Comparison of ENCODE assay signal across 1 cellular context in the genomic region with DNA sequence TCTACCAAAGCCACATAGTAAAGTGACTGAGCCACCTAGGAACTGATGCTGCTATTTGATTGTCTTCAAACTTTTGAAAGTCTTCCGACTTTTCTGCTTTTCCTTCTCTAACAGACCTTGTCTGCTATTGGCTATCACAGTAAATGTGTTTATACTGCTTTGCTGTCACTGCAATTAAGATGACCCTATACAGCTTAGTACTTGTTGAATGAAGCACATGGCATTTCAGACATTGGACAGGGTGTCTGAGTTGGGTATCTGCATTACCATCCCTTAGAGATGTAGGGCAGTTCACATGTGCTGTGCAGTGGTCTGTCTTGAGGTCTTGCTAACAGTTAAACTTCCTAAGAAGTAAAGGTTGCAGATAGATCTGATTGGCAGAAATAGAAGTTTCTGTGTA.
TF ChIP-seq lines count a peak whose summit lies in the region.

No MANE protein-coding gene starts in this region.

TF ChIP-seq in GM12878, 131 proteins besides CTCF, POLR2A, EP300 and RAD21:
- no peak for TF ChIP-seq NR2F1 (conservative IDR thresholded peaks at IDR 0.05)
- TF ChIP-seq ZNF217 (IDR thresholded peaks at IDR 0.05): no peak
- TF ChIP-seq KDM1A (IDR thresholded peaks at IDR 0.05; ENCODE audit: borderline replicate concordance): no peak
- TF ChIP-seq, protein P1, sequence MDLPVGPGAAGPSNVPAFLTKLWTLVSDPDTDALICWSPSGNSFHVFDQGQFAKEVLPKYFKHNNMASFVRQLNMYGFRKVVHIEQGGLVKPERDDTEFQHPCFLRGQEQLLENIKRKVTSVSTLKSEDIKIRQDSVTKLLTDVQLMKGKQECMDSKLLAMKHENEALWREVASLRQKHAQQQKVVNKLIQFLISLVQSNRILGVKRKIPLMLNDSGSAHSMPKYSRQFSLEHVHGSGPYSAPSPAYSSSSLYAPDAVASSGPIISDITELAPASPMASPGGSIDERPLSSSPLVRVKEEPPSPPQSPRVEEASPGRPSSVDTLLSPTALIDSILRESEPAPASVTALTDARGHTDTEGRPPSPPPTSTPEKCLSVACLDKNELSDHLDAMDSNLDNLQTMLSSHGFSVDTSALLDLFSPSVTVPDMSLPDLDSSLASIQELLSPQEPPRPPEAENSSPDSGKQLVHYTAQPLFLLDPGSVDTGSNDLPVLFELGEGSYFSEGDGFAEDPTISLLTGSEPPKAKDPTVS (IDR thresholded peaks at IDR 0.05; ENCODE audit: low read depth, low read length): no peak
- no peak for TF ChIP-seq MTA3 (IDR thresholded peaks at IDR 0.05; ENCODE audit: borderline replicate concordance, low read length)
- TF ChIP-seq, protein P2, sequence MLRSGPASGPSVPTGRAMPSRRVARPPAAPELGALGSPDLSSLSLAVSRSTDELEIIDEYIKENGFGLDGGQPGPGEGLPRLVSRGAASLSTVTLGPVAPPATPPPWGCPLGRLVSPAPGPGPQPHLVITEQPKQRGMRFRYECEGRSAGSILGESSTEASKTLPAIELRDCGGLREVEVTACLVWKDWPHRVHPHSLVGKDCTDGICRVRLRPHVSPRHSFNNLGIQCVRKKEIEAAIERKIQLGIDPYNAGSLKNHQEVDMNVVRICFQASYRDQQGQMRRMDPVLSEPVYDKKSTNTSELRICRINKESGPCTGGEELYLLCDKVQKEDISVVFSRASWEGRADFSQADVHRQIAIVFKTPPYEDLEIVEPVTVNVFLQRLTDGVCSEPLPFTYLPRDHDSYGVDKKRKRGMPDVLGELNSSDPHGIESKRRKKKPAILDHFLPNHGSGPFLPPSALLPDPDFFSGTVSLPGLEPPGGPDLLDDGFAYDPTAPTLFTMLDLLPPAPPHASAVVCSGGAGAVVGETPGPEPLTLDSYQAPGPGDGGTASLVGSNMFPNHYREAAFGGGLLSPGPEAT (IDR thresholded peaks at IDR 0.05; ENCODE audit: low read depth): no peak
- TF ChIP-seq, protein P3, sequence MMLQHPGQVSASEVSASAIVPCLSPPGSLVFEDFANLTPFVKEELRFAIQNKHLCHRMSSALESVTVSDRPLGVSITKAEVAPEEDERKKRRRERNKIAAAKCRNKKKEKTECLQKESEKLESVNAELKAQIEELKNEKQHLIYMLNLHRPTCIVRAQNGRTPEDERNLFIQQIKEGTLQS (IDR thresholded peaks at IDR 0.05; ENCODE audit: borderline replicate concordance, extremely low read depth, low read depth, low read length): no peak
- no peak for TF ChIP-seq BRCA1 (IDR thresholded peaks at IDR 0.05; ENCODE audit: low read depth, low read length)
- TF ChIP-seq, protein P4, sequence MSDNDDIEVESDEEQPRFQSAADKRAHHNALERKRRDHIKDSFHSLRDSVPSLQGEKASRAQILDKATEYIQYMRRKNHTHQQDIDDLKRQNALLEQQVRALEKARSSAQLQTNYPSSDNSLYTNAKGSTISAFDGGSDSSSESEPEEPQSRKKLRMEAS (IDR thresholded peaks at IDR 0.05; ENCODE audit: low read depth, low read length): no peak
- TF ChIP-seq ZNF384 (IDR thresholded peaks at IDR 0.05; ENCODE audit: borderline replicate concordance, low read depth, low read length): no peak
- no peak for TF ChIP-seq TBL1XR1 (IDR thresholded peaks at IDR 0.05; ENCODE audit: low read depth, low read length)
- no peak for TF ChIP-seq MEF2B (IDR thresholded peaks at IDR 0.05; ENCODE audit: partially characterized antibody, poor library complexity, severe bottlenecking)
